In genomic region chr18:12315481-12315880, GRCh38 we compare ENCODE assay signal across 1 cellular context.
TF ChIP-seq lines count a peak whose summit lies in the region.

No MANE protein-coding gene starts in this region.

TF ChIP-seq in GM23338, 12 proteins besides CTCF, POLR2A, EP300 and RAD21:
- TF ChIP-seq, protein P1, sequence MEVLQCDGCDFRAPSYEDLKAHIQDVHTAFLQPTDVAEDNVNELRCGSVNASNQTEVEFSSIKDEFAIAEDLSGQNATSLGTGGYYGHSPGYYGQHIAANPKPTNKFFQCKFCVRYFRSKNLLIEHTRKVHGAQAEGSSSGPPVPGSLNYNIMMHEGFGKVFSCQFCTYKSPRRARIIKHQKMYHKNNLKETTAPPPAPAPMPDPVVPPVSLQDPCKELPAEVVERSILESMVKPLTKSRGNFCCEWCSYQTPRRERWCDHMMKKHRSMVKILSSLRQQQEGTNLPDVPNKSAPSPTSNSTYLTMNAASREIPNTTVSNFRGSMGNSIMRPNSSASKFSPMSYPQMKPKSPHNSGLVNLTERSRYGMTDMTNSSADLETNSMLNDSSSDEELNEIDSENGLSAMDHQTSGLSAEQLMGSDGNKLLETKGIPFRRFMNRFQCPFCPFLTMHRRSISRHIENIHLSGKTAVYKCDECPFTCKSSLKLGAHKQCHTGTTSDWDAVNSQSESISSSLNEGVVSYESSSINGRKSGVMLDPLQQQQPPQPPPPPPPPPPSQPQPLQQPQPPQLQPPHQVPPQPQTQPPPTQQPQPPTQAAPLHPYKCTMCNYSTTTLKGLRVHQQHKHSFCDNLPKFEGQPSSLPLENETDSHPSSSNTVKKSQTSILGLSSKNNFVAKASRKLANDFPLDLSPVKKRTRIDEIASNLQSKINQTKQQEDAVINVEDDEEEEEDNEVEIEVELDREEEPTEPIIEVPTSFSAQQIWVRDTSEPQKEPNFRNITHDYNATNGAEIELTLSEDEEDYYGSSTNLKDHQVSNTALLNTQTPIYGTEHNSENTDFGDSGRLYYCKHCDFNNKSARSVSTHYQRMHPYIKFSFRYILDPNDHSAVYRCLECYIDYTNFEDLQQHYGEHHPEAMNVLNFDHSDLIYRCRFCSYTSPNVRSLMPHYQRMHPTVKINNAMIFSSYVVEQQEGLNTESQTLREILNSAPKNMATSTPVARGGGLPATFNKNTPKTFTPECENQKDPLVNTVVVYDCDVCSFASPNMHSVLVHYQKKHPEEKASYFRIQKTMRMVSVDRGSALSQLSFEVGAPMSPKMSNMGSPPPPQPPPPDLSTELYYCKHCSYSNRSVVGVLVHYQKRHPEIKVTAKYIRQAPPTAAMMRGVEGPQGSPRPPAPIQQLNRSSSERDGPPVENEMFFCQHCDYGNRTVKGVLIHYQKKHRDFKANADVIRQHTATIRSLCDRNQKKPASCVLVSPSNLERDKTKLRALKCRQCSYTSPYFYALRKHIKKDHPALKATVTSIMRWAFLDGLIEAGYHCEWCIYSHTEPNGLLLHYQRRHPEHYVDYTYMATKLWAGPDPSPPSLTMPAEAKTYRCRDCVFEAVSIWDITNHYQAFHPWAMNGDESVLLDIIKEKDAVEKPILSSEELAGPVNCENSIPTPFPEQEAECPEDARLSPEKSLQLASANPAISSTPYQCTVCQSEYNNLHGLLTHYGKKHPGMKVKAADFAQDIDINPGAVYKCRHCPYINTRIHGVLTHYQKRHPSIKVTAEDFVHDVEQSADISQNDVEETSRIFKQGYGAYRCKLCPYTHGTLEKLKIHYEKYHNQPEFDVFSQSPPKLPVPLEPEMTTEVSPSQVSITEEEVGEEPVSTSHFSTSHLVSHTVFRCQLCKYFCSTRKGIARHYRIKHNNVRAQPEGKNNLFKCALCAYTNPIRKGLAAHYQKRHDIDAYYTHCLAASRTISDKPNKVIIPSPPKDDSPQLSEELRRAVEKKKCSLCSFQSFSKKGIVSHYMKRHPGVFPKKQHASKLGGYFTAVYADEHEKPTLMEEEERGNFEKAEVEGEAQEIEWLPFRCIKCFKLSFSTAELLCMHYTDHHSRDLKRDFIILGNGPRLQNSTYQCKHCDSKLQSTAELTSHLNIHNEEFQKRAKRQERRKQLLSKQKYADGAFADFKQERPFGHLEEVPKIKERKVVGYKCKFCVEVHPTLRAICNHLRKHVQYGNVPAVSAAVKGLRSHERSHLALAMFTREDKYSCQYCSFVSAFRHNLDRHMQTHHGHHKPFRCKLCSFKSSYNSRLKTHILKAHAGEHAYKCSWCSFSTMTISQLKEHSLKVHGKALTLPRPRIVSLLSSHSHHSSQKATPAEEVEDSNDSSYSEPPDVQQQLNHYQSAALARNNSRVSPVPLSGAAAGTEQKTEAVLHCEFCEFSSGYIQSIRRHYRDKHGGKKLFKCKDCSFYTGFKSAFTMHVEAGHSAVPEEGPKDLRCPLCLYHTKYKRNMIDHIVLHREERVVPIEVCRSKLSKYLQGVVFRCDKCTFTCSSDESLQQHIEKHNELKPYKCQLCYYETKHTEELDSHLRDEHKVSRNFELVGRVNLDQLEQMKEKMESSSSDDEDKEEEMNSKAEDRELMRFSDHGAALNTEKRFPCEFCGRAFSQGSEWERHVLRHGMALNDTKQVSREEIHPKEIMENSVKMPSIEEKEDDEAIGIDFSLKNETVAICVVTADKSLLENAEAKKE (CRISPR knock-in tag; IDR thresholded peaks at IDR 0.05), result no peak
- no peak for TF ChIP-seq EZH2phosphoT487 (IDR thresholded peaks at IDR 0.05; ENCODE audit: unreplicated experiment)
- TF ChIP-seq ETS1 (IDR thresholded peaks at IDR 0.05), result no peak
